Comparison of ENCODE assay signal across 1 cellular context in the genomic region with DNA sequence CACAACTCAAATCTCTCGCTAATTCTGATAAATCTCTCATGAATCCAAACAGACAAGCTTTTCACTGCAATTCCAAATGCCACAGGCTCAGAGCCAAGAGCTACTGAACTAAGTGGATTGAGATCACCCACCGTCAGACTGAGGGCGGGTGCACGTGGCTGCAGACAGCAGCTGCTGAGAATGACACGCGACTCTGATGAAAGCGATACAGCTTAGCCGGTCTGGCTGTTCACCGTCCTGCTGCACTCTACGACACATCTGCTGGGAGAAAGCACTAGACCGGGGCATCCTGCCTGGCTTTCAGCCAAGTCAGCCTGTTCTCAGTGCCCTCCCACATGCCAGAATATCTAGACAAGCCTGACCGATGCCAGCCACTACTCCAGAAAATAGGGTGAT.
A peak's percentile ranks its signal among the peaks of the same experiment; 100 is the strongest.
TF ChIP-seq lines count a peak whose summit lies in the region.

No MANE protein-coding gene starts in this region.

TF ChIP-seq in GM12878, 131 proteins besides CTCF, POLR2A, EP300 and RAD21 (continued from another document and continues in another):
- TF ChIP-seq, protein P1, sequence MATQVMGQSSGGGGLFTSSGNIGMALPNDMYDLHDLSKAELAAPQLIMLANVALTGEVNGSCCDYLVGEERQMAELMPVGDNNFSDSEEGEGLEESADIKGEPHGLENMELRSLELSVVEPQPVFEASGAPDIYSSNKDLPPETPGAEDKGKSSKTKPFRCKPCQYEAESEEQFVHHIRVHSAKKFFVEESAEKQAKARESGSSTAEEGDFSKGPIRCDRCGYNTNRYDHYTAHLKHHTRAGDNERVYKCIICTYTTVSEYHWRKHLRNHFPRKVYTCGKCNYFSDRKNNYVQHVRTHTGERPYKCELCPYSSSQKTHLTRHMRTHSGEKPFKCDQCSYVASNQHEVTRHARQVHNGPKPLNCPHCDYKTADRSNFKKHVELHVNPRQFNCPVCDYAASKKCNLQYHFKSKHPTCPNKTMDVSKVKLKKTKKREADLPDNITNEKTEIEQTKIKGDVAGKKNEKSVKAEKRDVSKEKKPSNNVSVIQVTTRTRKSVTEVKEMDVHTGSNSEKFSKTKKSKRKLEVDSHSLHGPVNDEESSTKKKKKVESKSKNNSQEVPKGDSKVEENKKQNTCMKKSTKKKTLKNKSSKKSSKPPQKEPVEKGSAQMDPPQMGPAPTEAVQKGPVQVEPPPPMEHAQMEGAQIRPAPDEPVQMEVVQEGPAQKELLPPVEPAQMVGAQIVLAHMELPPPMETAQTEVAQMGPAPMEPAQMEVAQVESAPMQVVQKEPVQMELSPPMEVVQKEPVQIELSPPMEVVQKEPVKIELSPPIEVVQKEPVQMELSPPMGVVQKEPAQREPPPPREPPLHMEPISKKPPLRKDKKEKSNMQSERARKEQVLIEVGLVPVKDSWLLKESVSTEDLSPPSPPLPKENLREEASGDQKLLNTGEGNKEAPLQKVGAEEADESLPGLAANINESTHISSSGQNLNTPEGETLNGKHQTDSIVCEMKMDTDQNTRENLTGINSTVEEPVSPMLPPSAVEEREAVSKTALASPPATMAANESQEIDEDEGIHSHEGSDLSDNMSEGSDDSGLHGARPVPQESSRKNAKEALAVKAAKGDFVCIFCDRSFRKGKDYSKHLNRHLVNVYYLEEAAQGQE (IDR thresholded peaks at IDR 0.05; ENCODE audit: low read depth, low read length), result no peak
- TF ChIP-seq POLR2AphosphoS2 (IDR thresholded peaks at IDR 0.05; ENCODE audit: low read depth, low read length) (no peak), RAD51 (IDR thresholded peaks at IDR 0.05) (no peak), SMC3 (IDR thresholded peaks at IDR 0.05; ENCODE audit: borderline replicate concordance, low read length) (no peak), PAX5 (IDR thresholded peaks at IDR 0.05; ENCODE audit: borderline replicate concordance, low read depth, low read length) (peak; percentile 80; the same call in 1 of the 2 replicates), ASH2L (IDR thresholded peaks at IDR 0.05; ENCODE audit: borderline replicate concordance, low read depth) (no peak), CREB1 (IDR thresholded peaks at IDR 0.05; ENCODE audit: low read depth) (peak; percentile 74), FOS (IDR thresholded peaks at IDR 0.05; ENCODE audit: borderline replicate concordance, extremely low read depth, insufficient read length) (no peak), BACH1 (IDR thresholded peaks at IDR 0.05; ENCODE audit: borderline replicate concordance) (no peak), RELA (IDR thresholded peaks at IDR 0.05; ENCODE audit: borderline replicate concordance, partially characterized antibody) (no peak), KAT2A (conservative IDR thresholded peaks at IDR 0.05; ENCODE audit: control insufficient read depth, low read depth, low read length) (no peak), DPF2 (IDR thresholded peaks at IDR 0.05) (no peak), TCF3 (IDR thresholded peaks at IDR 0.05; ENCODE audit: borderline replicate concordance, insufficient read depth, low read depth, low read length) (peak; percentile 96), IRF4 (IDR thresholded peaks at IDR 0.05; ENCODE audit: low read depth, low read length) (0 out of 2 replicates have a peak, but pooled peaks have one; percentile 9), MEF2A (IDR thresholded peaks at IDR 0.05; ENCODE audit: insufficient read depth, low read depth, low read length) (no peak), CREM (IDR thresholded peaks at IDR 0.05; ENCODE audit: low read depth) (peak; percentile 57; the same call in 1 of the 2 replicates), ZNF622 (IDR thresholded peaks at IDR 0.05) (no peak), ZNF217 (IDR thresholded peaks at IDR 0.05) (no peak), TCF12 (IDR thresholded peaks at IDR 0.05; ENCODE audit: low read depth, low read length) (peak; percentile 91), SIX5 (IDR thresholded peaks at IDR 0.05; ENCODE audit: low read depth, low read length, severe bottlenecking) (no peak), TBL1XR1 (IDR thresholded peaks at IDR 0.05; ENCODE audit: low read depth, low read length) (no peak), PAX8 (IDR thresholded peaks at IDR 0.05) (no peak), YY1 (IDR thresholded peaks at IDR 0.05; ENCODE audit: low read depth, low read length) (no peak), TARDBP (IDR thresholded peaks at IDR 0.05; ENCODE audit: borderline replicate concordance) (no peak)
- TF ChIP-seq, protein P2, sequence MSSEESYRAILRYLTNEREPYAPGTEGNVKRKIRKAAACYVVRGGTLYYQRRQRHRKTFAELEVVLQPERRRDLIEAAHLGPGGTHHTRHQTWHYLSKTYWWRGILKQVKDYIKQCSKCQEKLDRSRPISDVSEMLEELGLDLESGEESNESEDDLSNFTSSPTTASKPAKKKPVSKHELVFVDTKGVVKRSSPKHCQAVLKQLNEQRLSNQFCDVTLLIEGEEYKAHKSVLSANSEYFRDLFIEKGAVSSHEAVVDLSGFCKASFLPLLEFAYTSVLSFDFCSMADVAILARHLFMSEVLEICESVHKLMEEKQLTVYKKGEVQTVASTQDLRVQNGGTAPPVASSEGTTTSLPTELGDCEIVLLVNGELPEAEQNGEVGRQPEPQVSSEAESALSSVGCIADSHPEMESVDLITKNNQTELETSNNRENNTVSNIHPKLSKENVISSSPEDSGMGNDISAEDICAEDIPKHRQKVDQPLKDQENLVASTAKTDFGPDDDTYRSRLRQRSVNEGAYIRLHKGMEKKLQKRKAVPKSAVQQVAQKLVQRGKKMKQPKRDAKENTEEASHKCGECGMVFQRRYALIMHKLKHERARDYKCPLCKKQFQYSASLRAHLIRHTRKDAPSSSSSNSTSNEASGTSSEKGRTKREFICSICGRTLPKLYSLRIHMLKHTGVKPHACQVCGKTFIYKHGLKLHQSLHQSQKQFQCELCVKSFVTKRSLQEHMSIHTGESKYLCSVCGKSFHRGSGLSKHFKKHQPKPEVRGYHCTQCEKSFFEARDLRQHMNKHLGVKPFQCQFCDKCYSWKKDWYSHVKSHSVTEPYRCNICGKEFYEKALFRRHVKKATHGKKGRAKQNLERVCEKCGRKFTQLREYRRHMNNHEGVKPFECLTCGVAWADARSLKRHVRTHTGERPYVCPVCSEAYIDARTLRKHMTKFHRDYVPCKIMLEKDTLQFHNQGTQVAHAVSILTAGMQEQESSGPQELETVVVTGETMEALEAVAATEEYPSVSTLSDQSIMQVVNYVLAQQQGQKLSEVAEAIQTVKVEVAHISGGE (CRISPR knock-in tag; IDR thresholded peaks at IDR 0.05), result no peak
- TF ChIP-seq, protein P3, sequence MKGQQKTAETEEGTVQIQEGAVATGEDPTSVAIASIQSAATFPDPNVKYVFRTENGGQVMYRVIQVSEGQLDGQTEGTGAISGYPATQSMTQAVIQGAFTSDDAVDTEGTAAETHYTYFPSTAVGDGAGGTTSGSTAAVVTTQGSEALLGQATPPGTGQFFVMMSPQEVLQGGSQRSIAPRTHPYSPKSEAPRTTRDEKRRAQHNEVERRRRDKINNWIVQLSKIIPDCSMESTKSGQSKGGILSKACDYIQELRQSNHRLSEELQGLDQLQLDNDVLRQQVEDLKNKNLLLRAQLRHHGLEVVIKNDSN (IDR thresholded peaks at IDR 0.05; ENCODE audit: borderline replicate concordance, extremely low read length, insufficient read depth, low read depth, low read length), result peak; percentile 55
- TF ChIP-seq, protein P4, sequence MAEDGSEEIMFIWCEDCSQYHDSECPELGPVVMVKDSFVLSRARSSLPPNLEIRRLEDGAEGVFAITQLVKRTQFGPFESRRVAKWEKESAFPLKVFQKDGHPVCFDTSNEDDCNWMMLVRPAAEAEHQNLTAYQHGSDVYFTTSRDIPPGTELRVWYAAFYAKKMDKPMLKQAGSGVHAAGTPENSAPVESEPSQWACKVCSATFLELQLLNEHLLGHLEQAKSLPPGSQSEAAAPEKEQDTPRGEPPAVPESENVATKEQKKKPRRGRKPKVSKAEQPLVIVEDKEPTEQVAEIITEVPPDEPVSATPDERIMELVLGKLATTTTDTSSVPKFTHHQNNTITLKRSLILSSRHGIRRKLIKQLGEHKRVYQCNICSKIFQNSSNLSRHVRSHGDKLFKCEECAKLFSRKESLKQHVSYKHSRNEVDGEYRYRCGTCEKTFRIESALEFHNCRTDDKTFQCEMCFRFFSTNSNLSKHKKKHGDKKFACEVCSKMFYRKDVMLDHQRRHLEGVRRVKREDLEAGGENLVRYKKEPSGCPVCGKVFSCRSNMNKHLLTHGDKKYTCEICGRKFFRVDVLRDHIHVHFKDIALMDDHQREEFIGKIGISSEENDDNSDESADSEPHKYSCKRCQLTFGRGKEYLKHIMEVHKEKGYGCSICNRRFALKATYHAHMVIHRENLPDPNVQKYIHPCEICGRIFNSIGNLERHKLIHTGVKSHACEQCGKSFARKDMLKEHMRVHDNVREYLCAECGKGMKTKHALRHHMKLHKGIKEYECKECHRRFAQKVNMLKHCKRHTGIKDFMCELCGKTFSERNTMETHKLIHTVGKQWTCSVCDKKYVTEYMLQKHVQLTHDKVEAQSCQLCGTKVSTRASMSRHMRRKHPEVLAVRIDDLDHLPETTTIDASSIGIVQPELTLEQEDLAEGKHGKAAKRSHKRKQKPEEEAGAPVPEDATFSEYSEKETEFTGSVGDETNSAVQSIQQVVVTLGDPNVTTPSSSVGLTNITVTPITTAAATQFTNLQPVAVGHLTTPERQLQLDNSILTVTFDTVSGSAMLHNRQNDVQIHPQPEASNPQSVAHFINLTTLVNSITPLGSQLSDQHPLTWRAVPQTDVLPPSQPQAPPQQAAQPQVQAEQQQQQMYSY (CRISPR knock-in tag; IDR thresholded peaks at IDR 0.05), result no peak
- TF ChIP-seq, protein P5, sequence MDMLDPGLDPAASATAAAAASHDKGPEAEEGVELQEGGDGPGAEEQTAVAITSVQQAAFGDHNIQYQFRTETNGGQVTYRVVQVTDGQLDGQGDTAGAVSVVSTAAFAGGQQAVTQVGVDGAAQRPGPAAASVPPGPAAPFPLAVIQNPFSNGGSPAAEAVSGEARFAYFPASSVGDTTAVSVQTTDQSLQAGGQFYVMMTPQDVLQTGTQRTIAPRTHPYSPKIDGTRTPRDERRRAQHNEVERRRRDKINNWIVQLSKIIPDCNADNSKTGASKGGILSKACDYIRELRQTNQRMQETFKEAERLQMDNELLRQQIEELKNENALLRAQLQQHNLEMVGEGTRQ (IDR thresholded peaks at IDR 0.05; ENCODE audit: borderline replicate concordance, low read depth, low read length), result no peak
- TF ChIP-seq, protein P6, sequence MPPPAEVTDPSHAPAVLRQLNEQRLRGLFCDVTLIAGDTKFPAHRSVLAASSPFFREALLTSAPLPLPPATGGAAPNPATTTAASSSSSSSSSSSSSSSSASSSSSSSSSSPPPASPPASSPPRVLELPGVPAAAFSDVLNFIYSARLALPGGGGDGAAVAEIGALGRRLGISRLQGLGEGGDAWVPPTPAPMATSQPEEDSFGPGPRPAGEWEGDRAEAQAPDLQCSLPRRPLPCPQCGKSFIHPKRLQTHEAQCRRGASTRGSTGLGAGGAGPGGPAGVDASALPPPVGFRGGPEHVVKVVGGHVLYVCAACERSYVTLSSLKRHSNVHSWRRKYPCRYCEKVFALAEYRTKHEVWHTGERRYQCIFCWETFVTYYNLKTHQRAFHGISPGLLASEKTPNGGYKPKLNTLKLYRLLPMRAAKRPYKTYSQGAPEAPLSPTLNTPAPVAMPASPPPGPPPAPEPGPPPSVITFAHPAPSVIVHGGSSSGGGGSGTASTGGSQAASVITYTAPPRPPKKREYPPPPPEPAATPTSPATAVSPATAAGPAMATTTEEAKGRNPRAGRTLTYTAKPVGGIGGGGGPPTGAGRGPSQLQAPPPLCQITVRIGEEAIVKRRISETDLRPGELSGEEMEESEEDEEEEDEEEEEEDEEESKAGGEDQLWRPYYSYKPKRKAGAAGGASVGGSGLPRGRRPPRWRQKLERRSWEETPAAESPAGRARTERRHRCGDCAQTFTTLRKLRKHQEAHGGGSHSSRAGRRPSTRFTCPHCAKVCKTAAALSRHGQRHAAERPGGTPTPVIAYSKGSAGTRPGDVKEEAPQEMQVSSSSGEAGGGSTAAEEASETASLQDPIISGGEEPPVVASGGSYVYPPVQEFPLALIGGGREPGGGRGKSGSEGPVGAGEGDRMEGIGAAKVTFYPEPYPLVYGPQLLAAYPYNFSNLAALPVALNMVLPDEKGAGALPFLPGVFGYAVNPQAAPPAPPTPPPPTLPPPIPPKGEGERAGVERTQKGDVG (CRISPR knock-in tag; IDR thresholded peaks at IDR 0.05), result no peak
- TF ChIP-seq, protein P7, sequence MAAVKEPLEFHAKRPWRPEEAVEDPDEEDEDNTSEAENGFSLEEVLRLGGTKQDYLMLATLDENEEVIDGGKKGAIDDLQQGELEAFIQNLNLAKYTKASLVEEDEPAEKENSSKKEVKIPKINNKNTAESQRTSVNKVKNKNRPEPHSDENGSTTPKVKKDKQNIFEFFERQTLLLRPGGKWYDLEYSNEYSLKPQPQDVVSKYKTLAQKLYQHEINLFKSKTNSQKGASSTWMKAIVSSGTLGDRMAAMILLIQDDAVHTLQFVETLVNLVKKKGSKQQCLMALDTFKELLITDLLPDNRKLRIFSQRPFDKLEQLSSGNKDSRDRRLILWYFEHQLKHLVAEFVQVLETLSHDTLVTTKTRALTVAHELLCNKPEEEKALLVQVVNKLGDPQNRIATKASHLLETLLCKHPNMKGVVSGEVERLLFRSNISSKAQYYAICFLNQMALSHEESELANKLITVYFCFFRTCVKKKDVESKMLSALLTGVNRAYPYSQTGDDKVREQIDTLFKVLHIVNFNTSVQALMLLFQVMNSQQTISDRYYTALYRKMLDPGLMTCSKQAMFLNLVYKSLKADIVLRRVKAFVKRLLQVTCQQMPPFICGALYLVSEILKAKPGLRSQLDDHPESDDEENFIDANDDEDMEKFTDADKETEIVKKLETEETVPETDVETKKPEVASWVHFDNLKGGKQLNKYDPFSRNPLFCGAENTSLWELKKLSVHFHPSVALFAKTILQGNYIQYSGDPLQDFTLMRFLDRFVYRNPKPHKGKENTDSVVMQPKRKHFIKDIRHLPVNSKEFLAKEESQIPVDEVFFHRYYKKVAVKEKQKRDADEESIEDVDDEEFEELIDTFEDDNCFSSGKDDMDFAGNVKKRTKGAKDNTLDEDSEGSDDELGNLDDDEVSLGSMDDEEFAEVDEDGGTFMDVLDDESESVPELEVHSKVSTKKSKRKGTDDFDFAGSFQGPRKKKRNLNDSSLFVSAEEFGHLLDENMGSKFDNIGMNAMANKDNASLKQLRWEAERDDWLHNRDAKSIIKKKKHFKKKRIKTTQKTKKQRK (IDR thresholded peaks at IDR 0.05; ENCODE audit: low read depth, low read length), result no peak
- TF ChIP-seq, protein P8, sequence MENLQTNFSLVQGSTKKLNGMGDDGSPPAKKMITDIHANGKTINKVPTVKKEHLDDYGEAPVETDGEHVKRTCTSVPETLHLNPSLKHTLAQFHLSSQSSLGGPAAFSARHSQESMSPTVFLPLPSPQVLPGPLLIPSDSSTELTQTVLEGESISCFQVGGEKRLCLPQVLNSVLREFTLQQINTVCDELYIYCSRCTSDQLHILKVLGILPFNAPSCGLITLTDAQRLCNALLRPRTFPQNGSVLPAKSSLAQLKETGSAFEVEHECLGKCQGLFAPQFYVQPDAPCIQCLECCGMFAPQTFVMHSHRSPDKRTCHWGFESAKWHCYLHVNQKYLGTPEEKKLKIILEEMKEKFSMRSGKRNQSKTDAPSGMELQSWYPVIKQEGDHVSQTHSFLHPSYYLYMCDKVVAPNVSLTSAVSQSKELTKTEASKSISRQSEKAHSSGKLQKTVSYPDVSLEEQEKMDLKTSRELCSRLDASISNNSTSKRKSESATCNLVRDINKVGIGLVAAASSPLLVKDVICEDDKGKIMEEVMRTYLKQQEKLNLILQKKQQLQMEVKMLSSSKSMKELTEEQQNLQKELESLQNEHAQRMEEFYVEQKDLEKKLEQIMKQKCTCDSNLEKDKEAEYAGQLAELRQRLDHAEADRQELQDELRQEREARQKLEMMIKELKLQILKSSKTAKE (IDR thresholded peaks at IDR 0.05; ENCODE audit: low read depth, poor library complexity, severe bottlenecking), result no peak
